ENCODE assay signal across 1 cellular context in the genomic region with DNA sequence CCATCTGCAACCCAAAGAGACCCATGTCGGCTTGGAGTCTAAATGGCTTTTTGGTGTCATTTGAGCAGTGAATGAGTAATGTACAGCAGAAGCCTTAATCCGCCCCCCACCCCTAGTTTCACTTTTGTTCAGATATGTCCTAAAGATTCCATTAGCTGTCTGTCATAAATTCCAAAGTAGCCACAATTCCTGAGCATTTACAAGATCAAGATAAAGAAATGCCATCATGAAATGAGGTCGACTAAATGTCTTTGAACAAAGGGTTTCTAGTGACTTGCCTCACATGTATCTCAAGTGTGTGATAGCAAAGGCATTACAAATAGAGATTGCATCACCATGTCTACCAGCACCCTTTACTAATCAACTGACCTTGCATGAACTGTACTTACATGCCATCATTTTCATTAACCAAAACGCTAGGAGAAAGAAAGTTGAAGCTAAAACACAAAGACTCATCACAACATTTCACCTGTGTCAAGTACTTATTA.
A peak's percentile ranks its signal among the peaks of the same experiment; 100 is the strongest.
TF ChIP-seq lines count a peak whose summit lies in the region.

No MANE protein-coding gene starts in this region.

TF ChIP-seq in HepG2, 621 proteins besides CTCF, POLR2A, EP300 and RAD21 (continued from another document and continues in another):
- TF ChIP-seq, protein P1, sequence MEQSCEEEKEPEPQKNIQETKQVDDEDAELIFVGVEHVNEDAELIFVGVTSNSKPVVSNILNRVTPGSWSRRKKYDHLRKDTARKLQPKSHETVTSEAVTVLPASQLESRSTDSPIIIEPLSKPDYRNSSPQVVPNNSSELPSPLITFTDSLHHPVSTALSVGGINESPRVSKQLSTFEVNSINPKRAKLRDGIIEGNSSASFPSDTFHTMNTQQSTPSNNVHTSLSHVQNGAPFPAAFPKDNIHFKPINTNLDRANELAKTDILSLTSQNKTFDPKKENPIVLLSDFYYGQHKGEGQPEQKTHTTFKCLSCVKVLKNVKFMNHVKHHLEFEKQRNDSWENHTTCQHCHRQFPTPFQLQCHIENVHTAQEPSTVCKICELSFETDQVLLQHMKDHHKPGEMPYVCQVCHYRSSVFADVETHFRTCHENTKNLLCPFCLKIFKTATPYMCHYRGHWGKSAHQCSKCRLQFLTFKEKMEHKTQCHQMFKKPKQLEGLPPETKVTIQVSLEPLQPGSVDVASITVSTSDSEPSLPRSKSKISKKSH (CRISPR knock-in tag; IDR thresholded peaks at IDR 0.05; ENCODE audit: borderline replicate concordance): no peak
- TF ChIP-seq ATF7 (IDR thresholded peaks at IDR 0.05) (peak; percentile 88), ATF7 (CRISPR knock-in tag; IDR thresholded peaks at IDR 0.05) (no peak), ASH2L (IDR thresholded peaks at IDR 0.05; ENCODE audit: insufficient read length, low read depth, low read length) (peak; percentile 27), ZNF652 (CRISPR knock-in tag; IDR thresholded peaks at IDR 0.05; ENCODE audit: borderline replicate concordance, low read depth) (peak; percentile 80), IRF2 (CRISPR knock-in tag; IDR thresholded peaks at IDR 0.05) (peak; percentile 48; the same call in 1 of the 2 replicates), SKI (IDR thresholded peaks at IDR 0.05; ENCODE audit: partially characterized antibody) (peak; percentile 49), HDAC1 (CRISPR knock-in tag; IDR thresholded peaks at IDR 0.05) (0 out of 2 replicates have a peak, but pooled peaks have one; percentile 32), FOXK1 (CRISPR knock-in tag; IDR thresholded peaks at IDR 0.05; ENCODE audit: borderline replicate concordance, low read depth) (peak; percentile 45; the same call in 1 of the 2 replicates), SPEN (CRISPR knock-in tag; IDR thresholded peaks at IDR 0.05; ENCODE audit: low read depth) (no peak), ZFP62 (CRISPR knock-in tag; IDR thresholded peaks at IDR 0.05) (no peak), ISL2 (CRISPR knock-in tag; IDR thresholded peaks at IDR 0.05) (peak; percentile 69), KDM2A (CRISPR knock-in tag; IDR thresholded peaks at IDR 0.05; ENCODE audit: borderline replicate concordance, low read depth) (no peak), SRF (IDR thresholded peaks at IDR 0.05; ENCODE audit: low read depth, low read length) (no peak), TCF7 (IDR thresholded peaks at IDR 0.05; ENCODE audit: low read depth) (peak; percentile 45; the same call in 1 of the 2 replicates), NFYC (CRISPR knock-in tag; IDR thresholded peaks at IDR 0.05) (no peak), ZNF598 (CRISPR knock-in tag; IDR thresholded peaks at IDR 0.05; ENCODE audit: borderline replicate concordance) (no peak), PPARG (CRISPR knock-in tag; conservative IDR thresholded peaks at IDR 0.05) (0 out of 2 replicates have a peak, but pooled peaks have one; percentile 34), POLR2AphosphoS2 (IDR thresholded peaks at IDR 0.05; ENCODE audit: low read depth, low read length) (no peak), NFKBIZ (CRISPR knock-in tag; IDR thresholded peaks at IDR 0.05) (peak; percentile 27; the same call in 1 of the 2 replicates), ZNF572 (CRISPR knock-in tag; IDR thresholded peaks at IDR 0.05) (no peak), SIX1 (CRISPR knock-in tag; IDR thresholded peaks at IDR 0.05; ENCODE audit: borderline replicate concordance) (no peak), GFI1 (CRISPR knock-in tag; IDR thresholded peaks at IDR 0.05; ENCODE audit: borderline replicate concordance) (no peak), CEBPB (IDR thresholded peaks at IDR 0.05; ENCODE audit: borderline replicate concordance, low read depth, low read length) (peak; percentile 96), ZNF841 (CRISPR knock-in tag; IDR thresholded peaks at IDR 0.05; ENCODE audit: borderline replicate concordance) (no peak), WIZ (CRISPR knock-in tag; IDR thresholded peaks at IDR 0.05) (no peak), ZNF672 (CRISPR knock-in tag; IDR thresholded peaks at IDR 0.05) (no peak), ZNF713 (CRISPR knock-in tag; IDR thresholded peaks at IDR 0.05) (no peak), ERF (CRISPR knock-in tag; IDR thresholded peaks at IDR 0.05) (no peak), SMARCC2 (IDR thresholded peaks at IDR 0.05) (no peak), SOX13 (IDR thresholded peaks at IDR 0.05) (peak; percentile 38; the same call in 1 of the 2 replicates), SOX13 (CRISPR knock-in tag; conservative IDR thresholded peaks at IDR 0.05 in 1 of 2, IDR thresholded peaks at IDR 0.05 in 1 of 2) (peak in 1 of 2 experiments; percentile 92; a peak in 2 of 4 replicates), CREB1 (IDR thresholded peaks at IDR 0.05) (no peak), CREB1 (CRISPR knock-in tag; IDR thresholded peaks at IDR 0.05) (peak; percentile 61; the same call in 1 of the 2 replicates), SRSF9 (IDR thresholded peaks at IDR 0.05; ENCODE audit: borderline replicate concordance, insufficient read depth, low read depth, low read length, poor library complexity, severe bottlenecking) (no peak), SNRNP70 (IDR thresholded peaks at IDR 0.05; ENCODE audit: low read depth, low read length) (no peak), ONECUT2 (CRISPR knock-in tag; IDR thresholded peaks at IDR 0.05) (0 out of 2 replicates have a peak, but pooled peaks have one; percentile 15)
- TF ChIP-seq, protein P2, sequence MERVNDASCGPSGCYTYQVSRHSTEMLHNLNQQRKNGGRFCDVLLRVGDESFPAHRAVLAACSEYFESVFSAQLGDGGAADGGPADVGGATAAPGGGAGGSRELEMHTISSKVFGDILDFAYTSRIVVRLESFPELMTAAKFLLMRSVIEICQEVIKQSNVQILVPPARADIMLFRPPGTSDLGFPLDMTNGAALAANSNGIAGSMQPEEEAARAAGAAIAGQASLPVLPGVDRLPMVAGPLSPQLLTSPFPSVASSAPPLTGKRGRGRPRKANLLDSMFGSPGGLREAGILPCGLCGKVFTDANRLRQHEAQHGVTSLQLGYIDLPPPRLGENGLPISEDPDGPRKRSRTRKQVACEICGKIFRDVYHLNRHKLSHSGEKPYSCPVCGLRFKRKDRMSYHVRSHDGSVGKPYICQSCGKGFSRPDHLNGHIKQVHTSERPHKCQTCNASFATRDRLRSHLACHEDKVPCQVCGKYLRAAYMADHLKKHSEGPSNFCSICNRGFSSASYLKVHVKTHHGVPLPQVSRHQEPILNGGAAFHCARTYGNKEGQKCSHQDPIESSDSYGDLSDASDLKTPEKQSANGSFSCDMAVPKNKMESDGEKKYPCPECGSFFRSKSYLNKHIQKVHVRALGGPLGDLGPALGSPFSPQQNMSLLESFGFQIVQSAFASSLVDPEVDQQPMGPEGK (CRISPR knock-in tag; IDR thresholded peaks at IDR 0.05): peak; percentile 33
- TF ChIP-seq, protein P3, sequence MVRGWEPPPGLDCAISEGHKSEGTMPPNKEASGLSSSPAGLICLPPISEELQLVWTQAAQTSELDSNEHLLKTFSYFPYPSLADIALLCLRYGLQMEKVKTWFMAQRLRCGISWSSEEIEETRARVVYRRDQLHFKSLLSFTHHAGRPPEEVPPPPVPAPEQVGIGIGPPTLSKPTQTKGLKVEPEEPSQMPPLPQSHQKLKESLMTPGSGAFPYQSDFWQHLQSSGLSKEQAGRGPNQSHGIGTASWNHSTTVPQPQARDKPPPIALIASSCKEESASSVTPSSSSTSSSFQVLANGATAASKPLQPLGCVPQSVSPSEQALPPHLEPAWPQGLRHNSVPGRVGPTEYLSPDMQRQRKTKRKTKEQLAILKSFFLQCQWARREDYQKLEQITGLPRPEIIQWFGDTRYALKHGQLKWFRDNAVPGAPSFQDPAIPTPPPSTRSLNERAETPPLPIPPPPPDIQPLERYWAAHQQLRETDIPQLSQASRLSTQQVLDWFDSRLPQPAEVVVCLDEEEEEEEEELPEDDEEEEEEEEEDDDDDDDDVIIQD (CRISPR knock-in tag; IDR thresholded peaks at IDR 0.05; ENCODE audit: low read depth): peak; percentile 16; the same call in 1 of the 2 replicates
- TF ChIP-seq, protein P4, sequence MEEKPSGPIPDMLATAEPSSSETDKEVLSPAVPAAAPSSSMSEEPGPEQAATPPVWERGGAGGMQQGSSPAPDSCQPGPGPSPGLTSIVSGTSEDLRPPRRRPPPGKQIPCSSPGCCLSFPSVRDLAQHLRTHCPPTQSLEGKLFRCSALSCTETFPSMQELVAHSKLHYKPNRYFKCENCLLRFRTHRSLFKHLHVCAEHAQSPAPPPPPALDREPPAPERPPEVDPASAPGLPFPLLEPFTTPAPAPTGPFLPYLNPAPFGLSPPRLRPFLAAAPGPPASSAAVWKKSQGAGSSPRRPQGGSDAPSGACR (CRISPR knock-in tag; IDR thresholded peaks at IDR 0.05): no peak
- TF ChIP-seq, protein P5, sequence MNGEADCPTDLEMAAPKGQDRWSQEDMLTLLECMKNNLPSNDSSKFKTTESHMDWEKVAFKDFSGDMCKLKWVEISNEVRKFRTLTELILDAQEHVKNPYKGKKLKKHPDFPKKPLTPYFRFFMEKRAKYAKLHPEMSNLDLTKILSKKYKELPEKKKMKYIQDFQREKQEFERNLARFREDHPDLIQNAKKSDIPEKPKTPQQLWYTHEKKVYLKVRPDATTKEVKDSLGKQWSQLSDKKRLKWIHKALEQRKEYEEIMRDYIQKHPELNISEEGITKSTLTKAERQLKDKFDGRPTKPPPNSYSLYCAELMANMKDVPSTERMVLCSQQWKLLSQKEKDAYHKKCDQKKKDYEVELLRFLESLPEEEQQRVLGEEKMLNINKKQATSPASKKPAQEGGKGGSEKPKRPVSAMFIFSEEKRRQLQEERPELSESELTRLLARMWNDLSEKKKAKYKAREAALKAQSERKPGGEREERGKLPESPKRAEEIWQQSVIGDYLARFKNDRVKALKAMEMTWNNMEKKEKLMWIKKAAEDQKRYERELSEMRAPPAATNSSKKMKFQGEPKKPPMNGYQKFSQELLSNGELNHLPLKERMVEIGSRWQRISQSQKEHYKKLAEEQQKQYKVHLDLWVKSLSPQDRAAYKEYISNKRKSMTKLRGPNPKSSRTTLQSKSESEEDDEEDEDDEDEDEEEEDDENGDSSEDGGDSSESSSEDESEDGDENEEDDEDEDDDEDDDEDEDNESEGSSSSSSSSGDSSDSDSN (CRISPR knock-in tag; IDR thresholded peaks at IDR 0.05): no peak
- TF ChIP-seq, protein P6, sequence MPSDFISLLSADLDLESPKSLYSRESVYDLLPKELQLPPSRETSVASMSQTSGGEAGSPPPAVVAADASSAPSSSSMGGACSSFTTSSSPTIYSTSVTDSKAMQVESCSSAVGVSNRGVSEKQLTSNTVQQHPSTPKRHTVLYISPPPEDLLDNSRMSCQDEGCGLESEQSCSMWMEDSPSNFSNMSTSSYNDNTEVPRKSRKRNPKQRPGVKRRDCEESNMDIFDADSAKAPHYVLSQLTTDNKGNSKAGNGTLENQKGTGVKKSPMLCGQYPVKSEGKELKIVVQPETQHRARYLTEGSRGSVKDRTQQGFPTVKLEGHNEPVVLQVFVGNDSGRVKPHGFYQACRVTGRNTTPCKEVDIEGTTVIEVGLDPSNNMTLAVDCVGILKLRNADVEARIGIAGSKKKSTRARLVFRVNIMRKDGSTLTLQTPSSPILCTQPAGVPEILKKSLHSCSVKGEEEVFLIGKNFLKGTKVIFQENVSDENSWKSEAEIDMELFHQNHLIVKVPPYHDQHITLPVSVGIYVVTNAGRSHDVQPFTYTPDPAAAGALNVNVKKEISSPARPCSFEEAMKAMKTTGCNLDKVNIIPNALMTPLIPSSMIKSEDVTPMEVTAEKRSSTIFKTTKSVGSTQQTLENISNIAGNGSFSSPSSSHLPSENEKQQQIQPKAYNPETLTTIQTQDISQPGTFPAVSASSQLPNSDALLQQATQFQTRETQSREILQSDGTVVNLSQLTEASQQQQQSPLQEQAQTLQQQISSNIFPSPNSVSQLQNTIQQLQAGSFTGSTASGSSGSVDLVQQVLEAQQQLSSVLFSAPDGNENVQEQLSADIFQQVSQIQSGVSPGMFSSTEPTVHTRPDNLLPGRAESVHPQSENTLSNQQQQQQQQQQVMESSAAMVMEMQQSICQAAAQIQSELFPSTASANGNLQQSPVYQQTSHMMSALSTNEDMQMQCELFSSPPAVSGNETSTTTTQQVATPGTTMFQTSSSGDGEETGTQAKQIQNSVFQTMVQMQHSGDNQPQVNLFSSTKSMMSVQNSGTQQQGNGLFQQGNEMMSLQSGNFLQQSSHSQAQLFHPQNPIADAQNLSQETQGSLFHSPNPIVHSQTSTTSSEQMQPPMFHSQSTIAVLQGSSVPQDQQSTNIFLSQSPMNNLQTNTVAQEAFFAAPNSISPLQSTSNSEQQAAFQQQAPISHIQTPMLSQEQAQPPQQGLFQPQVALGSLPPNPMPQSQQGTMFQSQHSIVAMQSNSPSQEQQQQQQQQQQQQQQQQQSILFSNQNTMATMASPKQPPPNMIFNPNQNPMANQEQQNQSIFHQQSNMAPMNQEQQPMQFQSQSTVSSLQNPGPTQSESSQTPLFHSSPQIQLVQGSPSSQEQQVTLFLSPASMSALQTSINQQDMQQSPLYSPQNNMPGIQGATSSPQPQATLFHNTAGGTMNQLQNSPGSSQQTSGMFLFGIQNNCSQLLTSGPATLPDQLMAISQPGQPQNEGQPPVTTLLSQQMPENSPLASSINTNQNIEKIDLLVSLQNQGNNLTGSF (CRISPR knock-in tag; IDR thresholded peaks at IDR 0.05): no peak
- TF ChIP-seq, protein P7, sequence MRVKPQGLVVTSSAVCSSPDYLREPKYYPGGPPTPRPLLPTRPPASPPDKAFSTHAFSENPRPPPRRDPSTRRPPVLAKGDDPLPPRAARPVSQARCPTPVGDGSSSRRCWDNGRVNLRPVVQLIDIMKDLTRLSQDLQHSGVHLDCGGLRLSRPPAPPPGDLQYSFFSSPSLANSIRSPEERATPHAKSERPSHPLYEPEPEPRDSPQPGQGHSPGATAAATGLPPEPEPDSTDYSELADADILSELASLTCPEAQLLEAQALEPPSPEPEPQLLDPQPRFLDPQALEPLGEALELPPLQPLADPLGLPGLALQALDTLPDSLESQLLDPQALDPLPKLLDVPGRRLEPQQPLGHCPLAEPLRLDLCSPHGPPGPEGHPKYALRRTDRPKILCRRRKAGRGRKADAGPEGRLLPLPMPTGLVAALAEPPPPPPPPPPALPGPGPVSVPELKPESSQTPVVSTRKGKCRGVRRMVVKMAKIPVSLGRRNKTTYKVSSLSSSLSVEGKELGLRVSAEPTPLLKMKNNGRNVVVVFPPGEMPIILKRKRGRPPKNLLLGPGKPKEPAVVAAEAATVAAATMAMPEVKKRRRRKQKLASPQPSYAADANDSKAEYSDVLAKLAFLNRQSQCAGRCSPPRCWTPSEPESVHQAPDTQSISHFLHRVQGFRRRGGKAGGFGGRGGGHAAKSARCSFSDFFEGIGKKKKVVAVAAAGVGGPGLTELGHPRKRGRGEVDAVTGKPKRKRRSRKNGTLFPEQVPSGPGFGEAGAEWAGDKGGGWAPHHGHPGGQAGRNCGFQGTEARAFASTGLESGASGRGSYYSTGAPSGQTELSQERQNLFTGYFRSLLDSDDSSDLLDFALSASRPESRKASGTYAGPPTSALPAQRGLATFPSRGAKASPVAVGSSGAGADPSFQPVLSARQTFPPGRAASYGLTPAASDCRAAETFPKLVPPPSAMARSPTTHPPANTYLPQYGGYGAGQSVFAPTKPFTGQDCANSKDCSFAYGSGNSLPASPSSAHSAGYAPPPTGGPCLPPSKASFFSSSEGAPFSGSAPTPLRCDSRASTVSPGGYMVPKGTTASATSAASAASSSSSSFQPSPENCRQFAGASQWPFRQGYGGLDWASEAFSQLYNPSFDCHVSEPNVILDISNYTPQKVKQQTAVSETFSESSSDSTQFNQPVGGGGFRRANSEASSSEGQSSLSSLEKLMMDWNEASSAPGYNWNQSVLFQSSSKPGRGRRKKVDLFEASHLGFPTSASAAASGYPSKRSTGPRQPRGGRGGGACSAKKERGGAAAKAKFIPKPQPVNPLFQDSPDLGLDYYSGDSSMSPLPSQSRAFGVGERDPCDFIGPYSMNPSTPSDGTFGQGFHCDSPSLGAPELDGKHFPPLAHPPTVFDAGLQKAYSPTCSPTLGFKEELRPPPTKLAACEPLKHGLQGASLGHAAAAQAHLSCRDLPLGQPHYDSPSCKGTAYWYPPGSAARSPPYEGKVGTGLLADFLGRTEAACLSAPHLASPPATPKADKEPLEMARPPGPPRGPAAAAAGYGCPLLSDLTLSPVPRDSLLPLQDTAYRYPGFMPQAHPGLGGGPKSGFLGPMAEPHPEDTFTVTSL (CRISPR knock-in tag; IDR thresholded peaks at IDR 0.05; ENCODE audit: borderline replicate concordance): 0 out of 2 replicates have a peak, but pooled peaks have one; percentile 25
